ENCODE assay signal across 14 cellular contexts in the genomic region with DNA sequence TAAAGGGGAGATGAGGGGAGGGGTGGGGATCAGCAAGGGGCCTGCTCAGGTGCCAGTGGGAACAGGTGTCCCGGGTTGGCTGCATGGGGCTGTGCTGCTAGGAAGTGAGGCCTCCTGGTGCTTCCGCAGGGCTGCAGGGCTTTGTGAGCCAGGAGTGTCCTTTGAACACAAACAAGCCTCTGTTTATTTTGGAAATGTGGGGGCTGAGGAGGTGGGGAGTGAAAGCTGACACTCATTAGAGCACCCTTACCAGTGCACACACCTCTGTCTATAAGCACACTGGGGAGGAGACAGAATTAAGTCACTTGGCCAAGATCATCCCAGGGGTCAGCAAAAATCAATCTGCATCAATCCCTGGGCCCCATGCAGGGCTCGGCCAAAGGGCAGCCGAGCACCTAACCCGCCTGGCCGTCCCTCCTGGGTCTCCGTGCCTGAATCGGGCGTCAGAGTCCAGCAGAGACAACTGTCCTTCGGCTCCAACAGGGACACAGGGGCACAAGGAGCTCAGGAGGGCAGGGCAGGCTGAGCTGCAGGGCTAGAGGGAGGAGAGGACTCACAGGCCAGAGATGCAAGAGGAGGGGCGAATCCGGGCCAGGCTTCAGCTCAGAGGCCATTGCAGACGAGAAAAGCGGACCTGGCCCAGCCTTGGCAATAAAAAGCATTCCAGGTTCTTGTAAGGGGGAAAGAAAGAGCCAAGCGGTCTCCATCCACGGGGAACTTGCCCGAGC.
DNase-seq lines count a peak whose midpoint lies in the region; ATAC-seq and TF ChIP-seq lines count a peak whose summit lies in the region.
"Had no signal": no experiment of that assay in that cellular context is flagged by ENCODE, and none has a peak within 500 bp of the region (broad histone marks: within the 10 kb centered on the region; RNA-seq: fewer than 3 reads in every experiment).

No MANE protein-coding gene starts in this region.

- H3K9me3 Mint-ChIP-seq in activated CD4-positive, alpha-beta memory T cell treated with anti-CD3 and anti-CD28 coated beads for 36 hours = no peaks in the 10 kb centered on the region
- H3K9me3 Mint-ChIP-seq: activated CD4-positive, alpha-beta T cell treated with anti-CD3 and anti-CD28 coated beads, Interleukin-2, amount 10 ng/mL, durations not matched to agents 7 days and 5 days had no signal

- peak; percentile 59 for DNase-seq in NCI-H128 (lab: John Stamatoyannopoulos, UW; ENCODE audit: unreplicated experiment)
- peak; percentile 76 for DNase-seq in NCI-H748 treated with DMSO at 0.1 percent for 48 hours (lab: John Stamatoyannopoulos, UW)
- DNase-seq in left kidney (ENCODE audit: low read depth, low spot score) = peak; percentile 72
- DNase-seq in NCI-H446 treated with DMSO at 0.1 percent for 48 hours (lab: John Stamatoyannopoulos, UW) = no peak
- no peak for DNase-seq in activated CD4-positive, alpha-beta memory T cell treated with anti-CD3 and anti-CD28 coated beads for 36 hours
- DNase-seq: ACHN; activated CD4-positive, alpha-beta T cell treated with anti-CD3 and anti-CD28 coated beads, Interleukin-2, amount 10 ng/mL, durations not matched to agents 7 days and 5 days; kidney glomerular epithelial cell; MG63; tibial artery had no signal

- no peaks in the 10 kb centered on the region for H3K4me1 Mint-ChIP-seq in activated CD4-positive, alpha-beta memory T cell treated with anti-CD3 and anti-CD28 coated beads for 36 hours (ENCODE audit: low read depth)
- H3K4me1 Mint-ChIP-seq: activated CD4-positive, alpha-beta T cell treated with anti-CD3 and anti-CD28 coated beads, Interleukin-2, amount 10 ng/mL, durations not matched to agents 7 days and 5 days had no signal

- H3K4me3 Mint-ChIP-seq in activated CD4-positive, alpha-beta memory T cell treated with anti-CD3 and anti-CD28 coated beads for 36 hours = no peak overlapping the region
- H3K4me3 Mint-ChIP-seq: activated CD4-positive, alpha-beta T cell treated with anti-CD3 and anti-CD28 coated beads, Interleukin-2, amount 10 ng/mL, durations not matched to agents 7 days and 5 days had no signal

- ATAC-seq in esophagus mucosa (no peak), GM21367 (IDR thresholded peaks at IDR 0.05; ENCODE audit: unreplicated experiment) (no peak)

- H3K36me3 Mint-ChIP-seq in activated CD4-positive, alpha-beta memory T cell treated with anti-CD3 and anti-CD28 coated beads for 36 hours = no peaks in the 10 kb centered on the region

- POLR2A ChIA-PET in activated CD4-positive, alpha-beta memory T cell treated with anti-CD3 and anti-CD28 coated beads for 36 hours (lab: Charles Lee) = no interaction called here

- TF ChIP-seq CTCF in 22Rv1 (IDR thresholded peaks at IDR 0.05) = no peak

- intact Hi-C loops in activated CD4-positive, alpha-beta memory T cell treated with anti-CD3 and anti-CD28 coated beads for 36 hours (cut with micrococcal nuclease) = no loop called here

- CTCF ChIA-PET in activated CD4-positive, alpha-beta memory T cell treated with anti-CD3 and anti-CD28 coated beads for 36 hours (lab: Charles Lee) = no interaction called here

- H3K27ac Mint-ChIP-seq in activated CD4-positive, alpha-beta memory T cell treated with anti-CD3 and anti-CD28 coated beads for 36 hours = no peak overlapping the region
- H3K27ac Mint-ChIP-seq: activated CD4-positive, alpha-beta T cell treated with anti-CD3 and anti-CD28 coated beads, Interleukin-2, amount 10 ng/mL, durations not matched to agents 7 days and 5 days had no signal

- 0 out of 2 replicates have a peak overlapping the region, but pooled peaks have one; percentile 31 for H3K27ac ChIP-seq in 22Rv1
- H3K27ac ChIP-seq: HL-60, tibial artery had no signal

- no peaks in the 10 kb centered on the region for H3K27me3 Mint-ChIP-seq in activated CD4-positive, alpha-beta memory T cell treated with anti-CD3 and anti-CD28 coated beads for 36 hours
- H3K27me3 Mint-ChIP-seq: activated CD4-positive, alpha-beta T cell treated with anti-CD3 and anti-CD28 coated beads, Interleukin-2, amount 10 ng/mL, durations not matched to agents 7 days and 5 days had no signal

Comparison
In these comparisons a context has a peak if more than half of its experiments do, and no peak if none do; other contexts are left out.
1. DNase-seq: peak in NCI-H128 (single experiment), NCI-H748 treated with DMSO at 0.1 percent for 48 hours (single experiment) and left kidney (single experiment); none in NCI-H446 treated with DMSO at 0.1 percent for 48 hours (single experiment) and activated CD4-positive, alpha-beta memory T cell treated with anti-CD3 and anti-CD28 coated beads for 36 hours (single experiment).